In the genomic region with DNA sequence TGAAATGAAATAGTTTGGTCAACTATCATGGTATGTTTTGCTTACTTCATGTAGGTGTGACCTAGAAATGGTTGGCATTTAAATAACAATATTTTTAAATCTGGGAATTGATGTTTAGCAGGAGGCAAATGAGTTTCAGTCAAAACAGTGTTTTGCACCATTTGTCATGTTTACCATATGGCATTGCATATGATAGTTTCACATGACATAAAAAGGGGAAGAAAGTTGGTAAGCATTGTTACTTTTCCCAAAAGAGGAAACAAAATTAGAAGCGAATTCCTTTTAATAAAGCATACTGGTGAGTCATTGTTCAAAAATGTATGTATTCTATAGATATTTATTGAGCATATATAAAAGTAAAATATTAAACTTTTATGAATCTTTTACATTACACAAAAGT, we compare ENCODE assay signal across 9 cellular contexts. TPM values are rescaled to one million over a fixed set of nuclear protein-coding genes. Genes with fewer than 3 reads are reported as not detected.
DNase-seq lines count a peak whose midpoint lies in the region; ATAC-seq lines count a peak whose summit lies in the region.
"Had no signal": no experiment of that assay in that cellular context is flagged by ENCODE, and none has a peak within 500 bp of the region (broad histone marks: within the 10 kb centered on the region; RNA-seq: fewer than 3 reads in every experiment).

No MANE protein-coding gene starts in this region.

- peaks cover 28% of the 10 kb centered on the region for H3K36me3 Mint-ChIP-seq in activated CD8-positive, alpha-beta memory T cell treated with anti-CD3 and anti-CD28 coated beads, Interleukin-2, amount 10 ng/mL, durations not matched to agents 7 days and 5 days
- H3K36me3 Mint-ChIP-seq in T-cell, result peaks cover 3% of the 10 kb centered on the region

- H3K4me3 Mint-ChIP-seq in activated CD8-positive, alpha-beta memory T cell treated with anti-CD3 and anti-CD28 coated beads, Interleukin-2, amount 10 ng/mL, durations not matched to agents 7 days and 5 days, result no peak overlapping the region
- H3K4me3 Mint-ChIP-seq in T-cell, result peak overlapping the region; percentile 45 to 98 (median 98)

- DNase-seq in activated CD8-positive, alpha-beta memory T cell treated with anti-CD3 and anti-CD28 coated beads, Interleukin-2, amount 10 ng/mL, durations not matched to agents 7 days and 5 days, result no peak
- DNase-seq in activated CD8-positive, alpha-beta memory T cell treated with anti-CD3 and anti-CD28 coated beads, Interleukin-2, amount 50 U/mL, for 4 hours, result no peak
- DNase-seq in T-cell (no peak), epidermal melanocyte (ENCODE audit: insufficient read length, low spot score) (no peak)
- no peak for DNase-seq in activated naive CD4-positive, alpha-beta T cell (lab: John Stamatoyannopoulos, UW)
- DNase-seq in activated naive CD4-positive, alpha-beta T cell treated with Interleukin-2 at 50 U/mL for 16 hours, result no peak
- DNase-seq: hypothalamus had no signal

- H3K27ac Mint-ChIP-seq in activated CD8-positive, alpha-beta memory T cell treated with anti-CD3 and anti-CD28 coated beads, Interleukin-2, amount 10 ng/mL, durations not matched to agents 7 days and 5 days, result peak overlapping the region; percentile 32
- no peak overlapping the region for H3K27ac Mint-ChIP-seq in T-cell

- no peaks in the 10 kb centered on the region for H3K9me3 ChIP-seq in iPS-20b (ENCODE audit: insufficient read depth, low read depth, low read length)

- peak overlapping the region; percentile 96 for H3K4me3 ChIP-seq in iPS-20b (ENCODE audit: low read length)

- H3K27ac ChIP-seq in iPS-20b (ENCODE audit: low read length) (no peak overlapping the region), temporal lobe (ENCODE audit: low read depth, low read length) (peak overlapping the region; percentile 96)

- H3K27me3 Mint-ChIP-seq in activated CD8-positive, alpha-beta memory T cell treated with anti-CD3 and anti-CD28 coated beads, Interleukin-2, amount 10 ng/mL, durations not matched to agents 7 days and 5 days, result no peaks in the 10 kb centered on the region
- no peaks in the 10 kb centered on the region for H3K27me3 Mint-ChIP-seq in T-cell

- H3K9ac ChIP-seq in iPS-20b (ENCODE audit: low read depth, low read length), result no peak overlapping the region; the same call in 1 of the 2 replicates

- H3K36me3 ChIP-seq in iPS-20b (ENCODE audit: insufficient read depth, low read depth, low read length), result no peaks in the 10 kb centered on the region

- CTCF ChIA-PET in activated CD8-positive, alpha-beta memory T cell treated with anti-CD3 and anti-CD28 coated beads, Interleukin-2, amount 10 ng/mL, durations not matched to agents 7 days and 5 days (lab: Charles Lee), result interaction anchor here (1.2 kb wide), 2 partner anchors 63 to 144 kb away, joined by 3 to 4 read pairs; a partner anchor contains a TSS
- CTCF ChIA-PET in T-cell (lab: Charles Lee), result interaction anchor here (0.7 to 1.7 kb wide), 8 partner anchors 46 to 772 kb away, joined by 3 to 6 read pairs (median 4); a partner anchor contains a TSS

- no peak for ATAC-seq in activated CD8-positive, alpha-beta memory T cell treated with anti-CD3 and anti-CD28 coated beads, Interleukin-2, amount 10 ng/mL, durations not matched to agents 7 days and 5 days
- ATAC-seq in T-cell (replicated peaks in 1 of 4), result no peak

- POLR2A ChIA-PET in T-cell (lab: Charles Lee), result interaction anchor here in 1 of 2 donors (0.6 kb wide), 1 partner anchor 733 kb away, joined by 3 read pairs; no protein-coding TSS in a partner anchor

- H3K4me1 ChIP-seq in iPS-20b (ENCODE audit: insufficient read depth, low read length), result peaks cover 17% of the 10 kb centered on the region

- H3K4me1 Mint-ChIP-seq in activated CD8-positive, alpha-beta memory T cell treated with anti-CD3 and anti-CD28 coated beads, Interleukin-2, amount 10 ng/mL, durations not matched to agents 7 days and 5 days, result peaks cover 55% of the 10 kb centered on the region
- peaks cover 63 to 69% (median 67%) of the 10 kb centered on the region in 3 donors for H3K4me1 Mint-ChIP-seq in T-cell

- peaks cover under 1% of the 10 kb centered on the region for H3K9me3 Mint-ChIP-seq in activated CD8-positive, alpha-beta memory T cell treated with anti-CD3 and anti-CD28 coated beads, Interleukin-2, amount 10 ng/mL, durations not matched to agents 7 days and 5 days (ENCODE audit: low read depth)
- H3K9me3 Mint-ChIP-seq in T-cell, result no peaks in the 10 kb centered on the region

- H3K27me3 ChIP-seq in iPS-20b (ENCODE audit: insufficient read depth, low read length), result no peaks in the 10 kb centered on the region

RNA-seq across cellular contexts. Expression of a gene that starts 2.3 kb away (rescaled TPM):
- total RNA-seq in activated CD8-positive, alpha-beta memory T cell treated with anti-CD3 and anti-CD28 coated beads, Interleukin-2, amount 10 ng/mL, durations not matched to agents 7 days and 5 days, result 10 to 100 TPM; 29.6 to 39.7 TPM
- total RNA-seq in T-cell (10 to 100 TPM; 45.0 to 55.8 (median 54.8) TPM), temporal lobe (59.7 TPM)

RNA-seq across cellular contexts. Expression of a gene that starts 23.0 kb away (rescaled TPM):
- total RNA-seq in activated CD8-positive, alpha-beta memory T cell treated with anti-CD3 and anti-CD28 coated beads, Interleukin-2, amount 10 ng/mL, durations not matched to agents 7 days and 5 days, result not detected
- total RNA-seq in T-cell (not detected), temporal lobe (0.25 TPM)
